In genomic region chr6:26240157-26240980, GRCh38 we compare ENCODE assay signal across 8 cellular contexts.
DNase-seq lines count a peak whose midpoint lies in the region; ATAC-seq, FAIRE-seq and TF ChIP-seq lines count a peak whose summit lies in the region.

No MANE protein-coding gene starts in this region.

- H3K36me3 Mint-ChIP-seq in central memory CD8-positive, alpha-beta T cell (ENCODE audit: insufficient read depth), result peaks cover 18% of the 10 kb centered on the region

- H3K36me3 ChIP-seq in left lung, result no peaks in the 10 kb centered on the region
- no peaks in the 10 kb centered on the region for H3K36me3 ChIP-seq in HAP-1 (replicated peaks)

- DNase-seq in T-helper 22 cell (ENCODE audit: low read depth) (peak; percentile 31), left lung (peak; percentile 79 to 86), H54 (ENCODE audit: insufficient read length, low spot score) (no peak), HAP-1 (ENCODE audit: low spot score in 2 of 2) (no peak)
- DNase-seq in central memory CD8-positive, alpha-beta T cell (ENCODE audit: low spot score in 2 of 2), result peak; percentile 62 to 78
- peak; percentile 50 for DNase-seq in stimulated activated CD8-positive, alpha-beta memory T cell treated with anti-CD3 and anti-CD28 coated beads, Interleukin-2, amount 100 ng/mL, for 48 hours (ENCODE audit: low read depth in 2 of 2)

- peak overlapping the region; percentile 96 for H3K27ac Mint-ChIP-seq in central memory CD8-positive, alpha-beta T cell (ENCODE audit: low read depth)

- H3K9me3 ChIP-seq in left lung, result no peaks in the 10 kb centered on the region
- no peaks in the 10 kb centered on the region for H3K9me3 ChIP-seq in HAP-1

- peaks cover 5% of the 10 kb centered on the region for H3K9me3 Mint-ChIP-seq in central memory CD8-positive, alpha-beta T cell

- ATAC-seq in GM18498 (IDR thresholded peaks at IDR 0.05; ENCODE audit: unreplicated experiment), result peak; percentile 62
- peak; percentile 61 for ATAC-seq in HG02798 (IDR thresholded peaks at IDR 0.05; ENCODE audit: poor library complexity, unreplicated experiment)
- peak; percentile 81 for ATAC-seq in central memory CD8-positive, alpha-beta T cell (replicated peaks; ENCODE audit: extremely low read depth, poor library complexity, severe bottlenecking)
- ATAC-seq in left lung, result peak; percentile 92

- H3K27me3 ChIP-seq in left lung, result peaks cover 3 to 85% of the 10 kb centered on the region in 2 donors
- H3K27me3 ChIP-seq in HAP-1 (ENCODE audit: low read depth), result no peaks in the 10 kb centered on the region

- TF ChIP-seq POLR2A in H54 (IDR thresholded peaks at IDR 0.05; ENCODE audit: low read depth, low read length), result no peak

- in situ Hi-C loops in HAP-1 (cut with MboI; ENCODE audit: low sequenced_read_pairs), result no loop called here

- H3K27me3 Mint-ChIP-seq in central memory CD8-positive, alpha-beta T cell, result no peaks in the 10 kb centered on the region

- peak overlapping the region; percentile 90 to 93 for H3K27ac ChIP-seq in left lung

- TF ChIP-seq CTCF in left lung (IDR thresholded peaks at IDR 0.05), result no peak

- peaks cover 25% of the 10 kb centered on the region for H3K4me1 Mint-ChIP-seq in central memory CD8-positive, alpha-beta T cell

- FAIRE-seq in H54 (lab: Jason Lieb, UNC), result no peak

- H3K4me3 Mint-ChIP-seq in central memory CD8-positive, alpha-beta T cell, result peak overlapping the region; percentile 84

- intact Hi-C loops in left lung (cut with DNase I), result no loop called here

- H3K4me1 ChIP-seq in left lung (peaks cover 0 to 9% of the 10 kb centered on the region in 2 donors), HAP-1 (peaks cover 21% of the 10 kb centered on the region)

- H3K4me3 ChIP-seq in left lung (peak overlapping the region; percentile 40 to 48), HAP-1 (no peak overlapping the region)

Comparison
In these comparisons a context has a peak if more than half of its experiments do, and no peak if none do; other contexts are left out.
1. DNase-seq: peak in T-helper 22 cell (single experiment), central memory CD8-positive, alpha-beta T cell (2 of 2), left lung (2 of 2) and stimulated activated CD8-positive, alpha-beta memory T cell treated with anti-CD3 and anti-CD28 coated beads, Interleukin-2, amount 100 ng/mL, for 48 hours (2 of 2); none in H54 (single experiment) and HAP-1 (0 of 2).
2. Peak in every context shown above with its lines, with median percentiles within 50 percentile points of each other: ATAC-seq.